Comparison of ENCODE assay signal across 1 cellular context in genomic region chr13:24161010-24161775, GRCh38.
TF ChIP-seq lines count a peak whose summit lies in the region.

No MANE protein-coding gene starts in this region.

TF ChIP-seq in HepG2, 621 proteins besides CTCF, POLR2A, EP300 and RAD21 (continued from another document and continues in another):
- TF ChIP-seq ZNF562 (CRISPR knock-in tag; IDR thresholded peaks at IDR 0.05; ENCODE audit: borderline replicate concordance), result no peak
- TF ChIP-seq, protein P1, sequence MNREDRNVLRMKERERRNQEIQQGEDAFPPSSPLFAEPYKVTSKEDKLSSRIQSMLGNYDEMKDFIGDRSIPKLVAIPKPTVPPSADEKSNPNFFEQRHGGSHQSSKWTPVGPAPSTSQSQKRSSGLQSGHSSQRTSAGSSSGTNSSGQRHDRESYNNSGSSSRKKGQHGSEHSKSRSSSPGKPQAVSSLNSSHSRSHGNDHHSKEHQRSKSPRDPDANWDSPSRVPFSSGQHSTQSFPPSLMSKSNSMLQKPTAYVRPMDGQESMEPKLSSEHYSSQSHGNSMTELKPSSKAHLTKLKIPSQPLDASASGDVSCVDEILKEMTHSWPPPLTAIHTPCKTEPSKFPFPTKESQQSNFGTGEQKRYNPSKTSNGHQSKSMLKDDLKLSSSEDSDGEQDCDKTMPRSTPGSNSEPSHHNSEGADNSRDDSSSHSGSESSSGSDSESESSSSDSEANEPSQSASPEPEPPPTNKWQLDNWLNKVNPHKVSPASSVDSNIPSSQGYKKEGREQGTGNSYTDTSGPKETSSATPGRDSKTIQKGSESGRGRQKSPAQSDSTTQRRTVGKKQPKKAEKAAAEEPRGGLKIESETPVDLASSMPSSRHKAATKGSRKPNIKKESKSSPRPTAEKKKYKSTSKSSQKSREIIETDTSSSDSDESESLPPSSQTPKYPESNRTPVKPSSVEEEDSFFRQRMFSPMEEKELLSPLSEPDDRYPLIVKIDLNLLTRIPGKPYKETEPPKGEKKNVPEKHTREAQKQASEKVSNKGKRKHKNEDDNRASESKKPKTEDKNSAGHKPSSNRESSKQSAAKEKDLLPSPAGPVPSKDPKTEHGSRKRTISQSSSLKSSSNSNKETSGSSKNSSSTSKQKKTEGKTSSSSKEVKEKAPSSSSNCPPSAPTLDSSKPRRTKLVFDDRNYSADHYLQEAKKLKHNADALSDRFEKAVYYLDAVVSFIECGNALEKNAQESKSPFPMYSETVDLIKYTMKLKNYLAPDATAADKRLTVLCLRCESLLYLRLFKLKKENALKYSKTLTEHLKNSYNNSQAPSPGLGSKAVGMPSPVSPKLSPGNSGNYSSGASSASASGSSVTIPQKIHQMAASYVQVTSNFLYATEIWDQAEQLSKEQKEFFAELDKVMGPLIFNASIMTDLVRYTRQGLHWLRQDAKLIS (CRISPR knock-in tag; IDR thresholded peaks at IDR 0.05), result no peak
- no peak for TF ChIP-seq PRPF4 (IDR thresholded peaks at IDR 0.05; ENCODE audit: low read depth, low read length, poor library complexity, severe bottlenecking)
- TF ChIP-seq YEATS4 (CRISPR knock-in tag; IDR thresholded peaks at IDR 0.05; ENCODE audit: borderline replicate concordance), result peak; percentile 47; the same call in 1 of the 2 replicates
- TF ChIP-seq ARID2 (CRISPR knock-in tag; IDR thresholded peaks at IDR 0.05; ENCODE audit: borderline replicate concordance), result no peak
- no peak for TF ChIP-seq ZFP62 (CRISPR knock-in tag; IDR thresholded peaks at IDR 0.05)
- TF ChIP-seq NFKB2 (CRISPR knock-in tag; IDR thresholded peaks at IDR 0.05; ENCODE audit: borderline replicate concordance), result no peak; the same call in 1 of the 2 replicates
- no peak for TF ChIP-seq KIAA2018 (CRISPR knock-in tag; IDR thresholded peaks at IDR 0.05; ENCODE audit: borderline replicate concordance)
- TF ChIP-seq ZNF33B (CRISPR knock-in tag; IDR thresholded peaks at IDR 0.05), result no peak
- TF ChIP-seq MXD1 (CRISPR knock-in tag; IDR thresholded peaks at IDR 0.05), result peak; percentile 82; the same call in 1 of the 2 replicates
- no peak for TF ChIP-seq ZNF589 (CRISPR knock-in tag; conservative IDR thresholded peaks at IDR 0.05)
- TF ChIP-seq ZBTB1 (CRISPR knock-in tag; IDR thresholded peaks at IDR 0.05; ENCODE audit: borderline replicate concordance), result no peak
- TF ChIP-seq ZNF878 (CRISPR knock-in tag; IDR thresholded peaks at IDR 0.05), result no peak
- TF ChIP-seq TBX2 (CRISPR knock-in tag; IDR thresholded peaks at IDR 0.05; ENCODE audit: borderline replicate concordance), result no peak
- TF ChIP-seq ZBTB4 (CRISPR knock-in tag; IDR thresholded peaks at IDR 0.05; ENCODE audit: borderline replicate concordance), result 0 out of 2 replicates have a peak, but pooled peaks have one; percentile 41
- TF ChIP-seq IRX3 (CRISPR knock-in tag; IDR thresholded peaks at IDR 0.05; ENCODE audit: borderline replicate concordance, low read depth), result no peak
- TF ChIP-seq NFE2L2 (IDR thresholded peaks at IDR 0.05; ENCODE audit: low read length), result no peak
- no peak; the same call in none of the 2 replicates for TF ChIP-seq TAF1 (CRISPR knock-in tag; IDR thresholded peaks at IDR 0.05)
- TF ChIP-seq HDAC2 (CRISPR knock-in tag; IDR thresholded peaks at IDR 0.05), result no peak
- TF ChIP-seq ZNF747 (CRISPR knock-in tag; IDR thresholded peaks at IDR 0.05; ENCODE audit: borderline replicate concordance), result no peak
- TF ChIP-seq THAP9 (CRISPR knock-in tag; IDR thresholded peaks at IDR 0.05; ENCODE audit: borderline replicate concordance), result 0 out of 2 replicates have a peak, but pooled peaks have one; percentile 37
- TF ChIP-seq SPEN (CRISPR knock-in tag; IDR thresholded peaks at IDR 0.05; ENCODE audit: low read depth), result no peak
- no peak for TF ChIP-seq KLF13 (CRISPR knock-in tag; IDR thresholded peaks at IDR 0.05)
- TF ChIP-seq SIX4 (CRISPR knock-in tag; IDR thresholded peaks at IDR 0.05), result no peak
- TF ChIP-seq, protein P2, sequence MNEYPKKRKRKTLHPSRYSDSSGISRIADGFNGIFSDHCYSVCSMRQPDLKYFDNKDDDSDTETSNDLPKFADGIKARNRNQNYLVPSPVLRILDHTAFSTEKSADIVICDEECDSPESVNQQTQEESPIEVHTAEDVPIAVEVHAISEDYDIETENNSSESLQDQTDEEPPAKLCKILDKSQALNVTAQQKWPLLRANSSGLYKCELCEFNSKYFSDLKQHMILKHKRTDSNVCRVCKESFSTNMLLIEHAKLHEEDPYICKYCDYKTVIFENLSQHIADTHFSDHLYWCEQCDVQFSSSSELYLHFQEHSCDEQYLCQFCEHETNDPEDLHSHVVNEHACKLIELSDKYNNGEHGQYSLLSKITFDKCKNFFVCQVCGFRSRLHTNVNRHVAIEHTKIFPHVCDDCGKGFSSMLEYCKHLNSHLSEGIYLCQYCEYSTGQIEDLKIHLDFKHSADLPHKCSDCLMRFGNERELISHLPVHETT (CRISPR knock-in tag; conservative IDR thresholded peaks at IDR 0.05), result no peak
- no peak for TF ChIP-seq REXO4 (CRISPR knock-in tag; IDR thresholded peaks at IDR 0.05; ENCODE audit: borderline replicate concordance)
- 0 out of 2 replicates have a peak, but pooled peaks have one; percentile 11 for TF ChIP-seq ELF1 (CRISPR knock-in tag; IDR thresholded peaks at IDR 0.05)
- no peak for TF ChIP-seq RELA (CRISPR knock-in tag; IDR thresholded peaks at IDR 0.05)
- no peak for TF ChIP-seq FOXO1 (CRISPR knock-in tag; IDR thresholded peaks at IDR 0.05)
- no peak for TF ChIP-seq ZMAT5 (CRISPR knock-in tag; IDR thresholded peaks at IDR 0.05; ENCODE audit: borderline replicate concordance, low read depth)
- TF ChIP-seq KAT2B (IDR thresholded peaks at IDR 0.05; ENCODE audit: borderline replicate concordance, low read depth, low read length), result no peak
- TF ChIP-seq SALL1 (CRISPR knock-in tag; IDR thresholded peaks at IDR 0.05), result no peak
- TF ChIP-seq, protein P3, sequence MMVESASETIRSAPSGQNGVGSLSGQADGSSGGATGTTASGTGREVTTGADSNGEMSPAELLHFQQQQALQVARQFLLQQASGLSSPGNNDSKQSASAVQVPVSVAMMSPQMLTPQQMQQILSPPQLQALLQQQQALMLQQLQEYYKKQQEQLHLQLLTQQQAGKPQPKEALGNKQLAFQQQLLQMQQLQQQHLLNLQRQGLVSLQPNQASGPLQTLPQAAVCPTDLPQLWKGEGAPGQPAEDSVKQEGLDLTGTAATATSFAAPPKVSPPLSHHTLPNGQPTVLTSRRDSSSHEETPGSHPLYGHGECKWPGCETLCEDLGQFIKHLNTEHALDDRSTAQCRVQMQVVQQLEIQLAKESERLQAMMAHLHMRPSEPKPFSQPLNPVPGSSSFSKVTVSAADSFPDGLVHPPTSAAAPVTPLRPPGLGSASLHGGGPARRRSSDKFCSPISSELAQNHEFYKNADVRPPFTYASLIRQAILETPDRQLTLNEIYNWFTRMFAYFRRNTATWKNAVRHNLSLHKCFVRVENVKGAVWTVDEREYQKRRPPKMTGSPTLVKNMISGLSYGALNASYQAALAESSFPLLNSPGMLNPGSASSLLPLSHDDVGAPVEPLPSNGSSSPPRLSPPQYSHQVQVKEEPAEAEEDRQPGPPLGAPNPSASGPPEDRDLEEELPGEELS (CRISPR knock-in tag; IDR thresholded peaks at IDR 0.05), result no peak
- no peak for TF ChIP-seq HOXA9 (CRISPR knock-in tag; IDR thresholded peaks at IDR 0.05; ENCODE audit: borderline replicate concordance)
